ENCODE assay signal across 8 cellular contexts in genomic region chr14:53217283-53217994, GRCh38.
DNase-seq lines count a peak whose midpoint lies in the region; ATAC-seq and TF ChIP-seq lines count a peak whose summit lies in the region.

No MANE protein-coding gene starts in this region.

- H3K4me2 ChIP-seq in OCI-LY7 (ENCODE audit: low read length) (peak overlapping the region; percentile 77), neural progenitor cell (peak overlapping the region; percentile 81)

- no peaks in the 10 kb centered on the region for H3K79me2 ChIP-seq in OCI-LY7 (ENCODE audit: insufficient read depth, low read depth, low read length)
- no peaks in the 10 kb centered on the region for H3K79me2 ChIP-seq in neural progenitor cell (ENCODE audit: low read depth)

- H3K27me3 Mint-ChIP-seq in activated T-cell treated with anti-CD3 and anti-CD28 coated beads, Interleukin-2, amount 50 U/mL, for 24 hours = no peaks in the 10 kb centered on the region
- peaks cover 7% of the 10 kb centered on the region for H3K27me3 Mint-ChIP-seq in neural progenitor cell (ENCODE audit: insufficient read depth, low read depth)

- ATAC-seq in GM21381 (IDR thresholded peaks at IDR 0.05; ENCODE audit: unreplicated experiment) = peak; percentile 100

- CTCF ChIA-PET in OCI-LY7 (lab: Charles Lee; ENCODE audit: unreplicated experiment) = interaction anchor here (0.6 kb wide), 3 partner anchors 12 to 297 kb away, joined by 3 to 6 read pairs (median 5); no protein-coding TSS in a partner anchor

- H2AFZ ChIP-seq in OCI-LY7 (ENCODE audit: low read length) (peak overlapping the region; percentile 90), neural progenitor cell (replicated peaks) (peak overlapping the region; percentile 96)

- peak overlapping the region; percentile 78 for H3K4me3 Mint-ChIP-seq in activated T-cell treated with anti-CD3 and anti-CD28 coated beads, Interleukin-2, amount 50 U/mL, for 24 hours
- H3K4me3 Mint-ChIP-seq in neural progenitor cell = peak overlapping the region; percentile 91

- H3K9ac ChIP-seq in neural progenitor cell = no peak overlapping the region

- H3K27ac ChIP-seq in OCI-LY7 (ENCODE audit: low read depth, low read length, poor library complexity, severe bottlenecking) (peak overlapping the region; percentile 16), neural progenitor cell (no peak overlapping the region)

- peak overlapping the region; percentile 53 for H3K27ac Mint-ChIP-seq in activated T-cell treated with anti-CD3 and anti-CD28 coated beads, Interleukin-2, amount 50 U/mL, for 24 hours
- H3K27ac Mint-ChIP-seq in neural progenitor cell = peak overlapping the region; percentile 76

- POLR2A ChIA-PET in OCI-LY7 (lab: Charles Lee) = interaction anchor here (0.6 to 2.0 kb wide), 10 partner anchors 14 to 576 kb away, joined by 3 to 7 read pairs (median 4); no protein-coding TSS in a partner anchor

- no peaks in the 10 kb centered on the region for H3K36me3 Mint-ChIP-seq in activated T-cell treated with anti-CD3 and anti-CD28 coated beads, Interleukin-2, amount 50 U/mL, for 24 hours (ENCODE audit: low read depth)
- H3K36me3 Mint-ChIP-seq in neural progenitor cell = peaks cover 4% of the 10 kb centered on the region

- no peaks in the 10 kb centered on the region for H3K27me3 ChIP-seq in neural progenitor cell

- H3K4me3 ChIP-seq in OCI-LY7 (ENCODE audit: low read depth, low read length, poor library complexity, severe bottlenecking) (peak overlapping the region; percentile 70), neural progenitor cell (peak overlapping the region; percentile 59)

- peaks cover 6% of the 10 kb centered on the region; the same call in 1 of the 2 replicates for H3K9me3 ChIP-seq in OCI-LY7 (ENCODE audit: low read length)
- H3K9me3 ChIP-seq in neural progenitor cell (ENCODE audit: low read depth) = no peaks in the 10 kb centered on the region

- no peaks in the 10 kb centered on the region for H3K9me3 Mint-ChIP-seq in activated T-cell treated with anti-CD3 and anti-CD28 coated beads, Interleukin-2, amount 50 U/mL, for 24 hours
- H3K9me3 Mint-ChIP-seq in neural progenitor cell = peaks cover 8% of the 10 kb centered on the region

- no peaks in the 10 kb centered on the region for H3K9me2 ChIP-seq in OCI-LY7 (ENCODE audit: insufficient read depth, low read length)

- H3K4me1 Mint-ChIP-seq in activated T-cell treated with anti-CD3 and anti-CD28 coated beads, Interleukin-2, amount 50 U/mL, for 24 hours (ENCODE audit: low read depth) = peaks cover 11% of the 10 kb centered on the region
- peaks cover 32% of the 10 kb centered on the region for H3K4me1 Mint-ChIP-seq in neural progenitor cell

- TF ChIP-seq CTCF in OCI-LY7 (conservative IDR thresholded peaks at IDR 0.05; ENCODE audit: low read length) (peak; percentile 66), neural progenitor cell (IDR thresholded peaks at IDR 0.05) (peak; percentile 54)

- no peaks in the 10 kb centered on the region for H3K36me3 ChIP-seq in OCI-LY7 (ENCODE audit: insufficient read depth, low read length)
- no peaks in the 10 kb centered on the region for H3K36me3 ChIP-seq in neural progenitor cell

- H3F3A ChIP-seq in neural progenitor cell (ENCODE audit: low read depth) = no peaks in the 10 kb centered on the region

- H4K20me1 ChIP-seq in OCI-LY7 (ENCODE audit: insufficient read depth, low read length) (no peaks in the 10 kb centered on the region), neural progenitor cell (ENCODE audit: low read depth) (no peaks in the 10 kb centered on the region)

- BruUV-seq in OCI-LY7 (replicated peaks; lab: Mats Ljungman, UMichigan) = no TSS peak

- DNase-seq in DMS114 treated with DMSO at 0.1 percent for 48 hours (lab: John Stamatoyannopoulos, UW; ENCODE audit: unreplicated experiment) (peak; percentile 45), HT1080 (ENCODE audit: low read depth) (peak; percentile 83), OCI-LY7 (ENCODE audit: low spot score) (peak; percentile 85), fibroblast of peridontal ligament (ENCODE audit: extremely low read depth) (peak; percentile 49), neural progenitor cell (ENCODE audit: low spot score) (peak; percentile 91), stromal cell of bone marrow (ENCODE audit: low read depth) (peak; percentile 18)
- DNase-seq in activated T-cell treated with anti-CD3 and anti-CD28 coated beads, Interleukin-2, amount 50 U/mL, for 24 hours = peak; percentile 88

- H3K4me1 ChIP-seq in OCI-LY7 (ENCODE audit: insufficient read depth, low read length, poor library complexity, severe bottlenecking) (peaks cover 8% of the 10 kb centered on the region), neural progenitor cell (no peaks in the 10 kb centered on the region)

- intact Hi-C loops in OCI-LY7 (cut with micrococcal nuclease; ENCODE audit: unreplicated experiment) = loop anchor here (5.0 kb wide), 1 partner anchor 65 kb away; the partner anchor contains the start of gene DDHD1

Comparison
In these comparisons a context has a peak if more than half of its experiments do, and no peak if none do; other contexts are left out.
1. DNase-seq: peak in every context shown above with its lines; median percentile 91 in neural progenitor cell; 88 in activated T-cell treated with anti-CD3 and anti-CD28 coated beads, Interleukin-2, amount 50 U/mL, for 24 hours; 85 in OCI-LY7; 83 in HT1080; 49 in fibroblast of peridontal ligament; 45 in DMS114 treated with DMSO at 0.1 percent for 48 hours; 18 in stromal cell of bone marrow.